Comparison of ENCODE assay signal across 1 cellular context in the genomic region with DNA sequence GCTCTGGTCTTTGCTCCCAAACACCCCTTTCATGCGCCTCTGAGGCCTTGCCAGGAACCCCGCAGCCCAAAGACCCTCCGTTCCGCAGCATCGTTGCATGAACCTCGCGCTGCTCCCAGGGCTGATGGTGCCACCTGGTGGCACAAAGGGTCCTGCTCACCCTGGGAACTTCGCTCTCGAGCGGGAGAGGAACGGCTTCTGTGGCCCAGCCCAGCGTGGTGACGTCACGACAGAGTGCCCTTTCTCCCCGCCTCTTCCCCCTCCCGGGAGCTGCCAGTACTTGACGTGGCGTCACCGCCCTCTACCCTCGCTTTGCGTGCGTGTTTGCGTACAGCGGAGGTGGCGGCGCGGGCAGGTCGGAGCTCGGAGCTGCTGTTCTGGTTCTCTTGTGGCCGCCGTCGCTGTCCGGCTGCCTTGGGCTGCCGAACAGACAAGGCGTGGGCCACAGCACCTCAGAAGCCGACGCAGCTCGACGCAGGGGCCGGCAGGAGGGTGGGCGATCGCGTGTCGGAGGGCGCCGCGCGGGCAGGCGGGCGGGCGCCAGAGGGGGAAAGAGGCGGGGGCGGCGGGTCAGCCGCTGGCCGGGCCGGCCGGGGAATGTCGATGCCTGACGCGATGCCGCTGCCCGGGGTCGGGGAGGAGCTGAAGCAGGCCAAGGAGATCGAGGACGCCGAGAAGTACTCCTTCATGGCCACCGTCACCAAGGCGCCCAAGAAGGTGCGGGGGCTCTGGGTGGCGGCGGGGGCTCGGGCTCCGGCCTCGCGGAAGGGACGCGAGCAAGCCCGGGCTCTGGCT.
TF ChIP-seq lines count a peak whose summit lies in the region.

A gene (plus strand): TSS at position 310 of the 795 bp plus-strand sequence. CDS start 288 bp downstream, at position 598.

TF ChIP-seq in HepG2, 621 proteins besides CTCF, POLR2A, EP300 and RAD21 (continued from another document and continues in another):
- TF ChIP-seq, protein P1, sequence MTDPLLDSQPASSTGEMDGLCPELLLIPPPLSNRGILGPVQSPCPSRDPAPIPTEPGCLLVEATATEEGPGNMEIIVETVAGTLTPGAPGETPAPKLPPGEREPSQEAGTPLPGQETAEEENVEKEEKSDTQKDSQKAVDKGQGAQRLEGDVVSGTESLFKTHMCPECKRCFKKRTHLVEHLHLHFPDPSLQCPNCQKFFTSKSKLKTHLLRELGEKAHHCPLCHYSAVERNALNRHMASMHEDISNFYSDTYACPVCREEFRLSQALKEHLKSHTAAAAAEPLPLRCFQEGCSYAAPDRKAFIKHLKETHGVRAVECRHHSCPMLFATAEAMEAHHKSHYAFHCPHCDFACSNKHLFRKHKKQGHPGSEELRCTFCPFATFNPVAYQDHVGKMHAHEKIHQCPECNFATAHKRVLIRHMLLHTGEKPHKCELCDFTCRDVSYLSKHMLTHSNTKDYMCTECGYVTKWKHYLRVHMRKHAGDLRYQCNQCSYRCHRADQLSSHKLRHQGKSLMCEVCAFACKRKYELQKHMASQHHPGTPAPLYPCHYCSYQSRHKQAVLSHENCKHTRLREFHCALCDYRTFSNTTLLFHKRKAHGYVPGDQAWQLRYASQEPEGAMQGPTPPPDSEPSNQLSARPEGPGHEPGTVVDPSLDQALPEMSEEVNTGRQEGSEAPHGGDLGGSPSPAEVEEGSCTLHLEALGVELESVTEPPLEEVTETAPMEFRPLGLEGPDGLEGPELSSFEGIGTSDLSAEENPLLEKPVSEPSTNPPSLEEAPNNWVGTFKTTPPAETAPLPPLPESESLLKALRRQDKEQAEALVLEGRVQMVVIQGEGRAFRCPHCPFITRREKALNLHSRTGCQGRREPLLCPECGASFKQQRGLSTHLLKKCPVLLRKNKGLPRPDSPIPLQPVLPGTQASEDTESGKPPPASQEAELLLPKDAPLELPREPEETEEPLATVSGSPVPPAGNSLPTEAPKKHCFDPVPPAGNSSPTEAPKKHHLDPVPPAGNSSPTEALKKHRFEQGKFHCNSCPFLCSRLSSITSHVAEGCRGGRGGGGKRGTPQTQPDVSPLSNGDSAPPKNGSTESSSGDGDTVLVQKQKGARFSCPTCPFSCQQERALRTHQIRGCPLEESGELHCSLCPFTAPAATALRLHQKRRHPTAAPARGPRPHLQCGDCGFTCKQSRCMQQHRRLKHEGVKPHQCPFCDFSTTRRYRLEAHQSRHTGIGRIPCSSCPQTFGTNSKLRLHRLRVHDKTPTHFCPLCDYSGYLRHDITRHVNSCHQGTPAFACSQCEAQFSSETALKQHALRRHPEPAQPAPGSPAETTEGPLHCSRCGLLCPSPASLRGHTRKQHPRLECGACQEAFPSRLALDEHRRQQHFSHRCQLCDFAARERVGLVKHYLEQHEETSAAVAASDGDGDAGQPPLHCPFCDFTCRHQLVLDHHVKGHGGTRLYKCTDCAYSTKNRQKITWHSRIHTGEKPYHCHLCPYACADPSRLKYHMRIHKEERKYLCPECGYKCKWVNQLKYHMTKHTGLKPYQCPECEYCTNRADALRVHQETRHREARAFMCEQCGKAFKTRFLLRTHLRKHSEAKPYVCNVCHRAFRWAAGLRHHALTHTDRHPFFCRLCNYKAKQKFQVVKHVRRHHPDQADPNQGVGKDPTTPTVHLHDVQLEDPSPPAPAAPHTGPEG (CRISPR knock-in tag; IDR thresholded peaks at IDR 0.05): peak; percentile 98
- TF ChIP-seq, protein P2, sequence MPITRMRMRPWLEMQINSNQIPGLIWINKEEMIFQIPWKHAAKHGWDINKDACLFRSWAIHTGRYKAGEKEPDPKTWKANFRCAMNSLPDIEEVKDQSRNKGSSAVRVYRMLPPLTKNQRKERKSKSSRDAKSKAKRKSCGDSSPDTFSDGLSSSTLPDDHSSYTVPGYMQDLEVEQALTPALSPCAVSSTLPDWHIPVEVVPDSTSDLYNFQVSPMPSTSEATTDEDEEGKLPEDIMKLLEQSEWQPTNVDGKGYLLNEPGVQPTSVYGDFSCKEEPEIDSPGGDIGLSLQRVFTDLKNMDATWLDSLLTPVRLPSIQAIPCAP (CRISPR knock-in tag; IDR thresholded peaks at IDR 0.05; ENCODE audit: low read depth): 0 out of 2 replicates have a peak, but pooled peaks have one; percentile 76
- TF ChIP-seq, protein P3, sequence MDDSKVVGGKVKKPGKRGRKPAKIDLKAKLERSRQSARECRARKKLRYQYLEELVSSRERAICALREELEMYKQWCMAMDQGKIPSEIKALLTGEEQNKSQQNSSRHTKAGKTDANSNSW (CRISPR knock-in tag; IDR thresholded peaks at IDR 0.05; ENCODE audit: borderline replicate concordance): peak; percentile 88; the same call in 1 of the 2 replicates
- TF ChIP-seq MYC (CRISPR knock-in tag; IDR thresholded peaks at IDR 0.05; ENCODE audit: borderline replicate concordance): peak; percentile 89
- TF ChIP-seq ZMYM2 (CRISPR knock-in tag; IDR thresholded peaks at IDR 0.05): no peak
- TF ChIP-seq, protein P4, sequence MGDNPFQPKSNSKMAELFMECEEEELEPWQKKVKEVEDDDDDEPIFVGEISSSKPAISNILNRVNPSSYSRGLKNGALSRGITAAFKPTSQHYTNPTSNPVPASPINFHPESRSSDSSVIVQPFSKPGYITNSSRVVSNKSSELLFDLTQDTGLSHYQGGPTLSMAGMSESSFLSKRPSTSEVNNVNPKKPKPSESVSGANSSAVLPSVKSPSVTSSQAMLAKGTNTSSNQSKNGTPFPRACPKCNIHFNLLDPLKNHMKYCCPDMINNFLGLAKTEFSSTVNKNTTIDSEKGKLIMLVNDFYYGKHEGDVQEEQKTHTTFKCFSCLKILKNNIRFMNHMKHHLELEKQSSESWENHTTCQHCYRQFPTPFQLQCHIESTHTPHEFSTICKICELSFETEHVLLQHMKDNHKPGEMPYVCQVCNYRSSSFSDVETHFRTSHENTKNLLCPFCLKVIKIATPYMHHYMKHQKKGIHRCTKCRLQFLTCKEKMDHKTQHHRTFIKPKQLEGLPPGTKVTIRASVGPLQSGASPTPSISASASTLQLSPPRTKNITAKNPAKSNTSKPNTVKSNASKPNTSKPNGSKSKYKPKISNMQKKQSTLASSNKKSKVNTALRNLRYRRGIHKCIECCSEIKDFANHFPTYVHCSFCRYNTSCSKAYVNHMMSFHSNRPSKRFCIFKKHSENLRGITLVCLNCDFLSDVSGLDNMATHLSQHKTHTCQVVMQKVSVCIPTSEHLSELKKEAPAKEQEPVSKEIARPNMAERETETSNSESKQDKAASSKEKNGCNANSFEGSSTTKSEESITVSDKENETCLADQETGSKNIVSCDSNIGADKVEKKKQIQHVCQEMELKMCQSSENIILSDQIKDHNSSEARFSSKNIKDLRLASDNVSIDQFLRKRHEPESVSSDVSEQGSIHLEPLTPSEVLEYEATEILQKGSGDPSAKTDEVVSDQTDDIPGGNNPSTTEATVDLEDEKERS (CRISPR knock-in tag; IDR thresholded peaks at IDR 0.05): peak; percentile 54; the same call in 1 of the 2 replicates
- TF ChIP-seq FOXJ3 (CRISPR knock-in tag; IDR thresholded peaks at IDR 0.05; ENCODE audit: borderline replicate concordance): 0 out of 2 replicates have a peak, but pooled peaks have one; percentile 28
- no peak; the same call in 1 of the 2 replicates for TF ChIP-seq ZSCAN20 (CRISPR knock-in tag; IDR thresholded peaks at IDR 0.05; ENCODE audit: borderline replicate concordance)
- TF ChIP-seq, protein P5, sequence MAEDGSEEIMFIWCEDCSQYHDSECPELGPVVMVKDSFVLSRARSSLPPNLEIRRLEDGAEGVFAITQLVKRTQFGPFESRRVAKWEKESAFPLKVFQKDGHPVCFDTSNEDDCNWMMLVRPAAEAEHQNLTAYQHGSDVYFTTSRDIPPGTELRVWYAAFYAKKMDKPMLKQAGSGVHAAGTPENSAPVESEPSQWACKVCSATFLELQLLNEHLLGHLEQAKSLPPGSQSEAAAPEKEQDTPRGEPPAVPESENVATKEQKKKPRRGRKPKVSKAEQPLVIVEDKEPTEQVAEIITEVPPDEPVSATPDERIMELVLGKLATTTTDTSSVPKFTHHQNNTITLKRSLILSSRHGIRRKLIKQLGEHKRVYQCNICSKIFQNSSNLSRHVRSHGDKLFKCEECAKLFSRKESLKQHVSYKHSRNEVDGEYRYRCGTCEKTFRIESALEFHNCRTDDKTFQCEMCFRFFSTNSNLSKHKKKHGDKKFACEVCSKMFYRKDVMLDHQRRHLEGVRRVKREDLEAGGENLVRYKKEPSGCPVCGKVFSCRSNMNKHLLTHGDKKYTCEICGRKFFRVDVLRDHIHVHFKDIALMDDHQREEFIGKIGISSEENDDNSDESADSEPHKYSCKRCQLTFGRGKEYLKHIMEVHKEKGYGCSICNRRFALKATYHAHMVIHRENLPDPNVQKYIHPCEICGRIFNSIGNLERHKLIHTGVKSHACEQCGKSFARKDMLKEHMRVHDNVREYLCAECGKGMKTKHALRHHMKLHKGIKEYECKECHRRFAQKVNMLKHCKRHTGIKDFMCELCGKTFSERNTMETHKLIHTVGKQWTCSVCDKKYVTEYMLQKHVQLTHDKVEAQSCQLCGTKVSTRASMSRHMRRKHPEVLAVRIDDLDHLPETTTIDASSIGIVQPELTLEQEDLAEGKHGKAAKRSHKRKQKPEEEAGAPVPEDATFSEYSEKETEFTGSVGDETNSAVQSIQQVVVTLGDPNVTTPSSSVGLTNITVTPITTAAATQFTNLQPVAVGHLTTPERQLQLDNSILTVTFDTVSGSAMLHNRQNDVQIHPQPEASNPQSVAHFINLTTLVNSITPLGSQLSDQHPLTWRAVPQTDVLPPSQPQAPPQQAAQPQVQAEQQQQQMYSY (CRISPR knock-in tag; IDR thresholded peaks at IDR 0.05): 0 out of 2 replicates have a peak, but pooled peaks have one; percentile 25
- TF ChIP-seq ZNF451 (CRISPR knock-in tag; IDR thresholded peaks at IDR 0.05): no peak
- TF ChIP-seq TCF7L2 (IDR thresholded peaks at IDR 0.05; ENCODE audit: low read depth, low read length): no peak
- TF ChIP-seq, protein P6, sequence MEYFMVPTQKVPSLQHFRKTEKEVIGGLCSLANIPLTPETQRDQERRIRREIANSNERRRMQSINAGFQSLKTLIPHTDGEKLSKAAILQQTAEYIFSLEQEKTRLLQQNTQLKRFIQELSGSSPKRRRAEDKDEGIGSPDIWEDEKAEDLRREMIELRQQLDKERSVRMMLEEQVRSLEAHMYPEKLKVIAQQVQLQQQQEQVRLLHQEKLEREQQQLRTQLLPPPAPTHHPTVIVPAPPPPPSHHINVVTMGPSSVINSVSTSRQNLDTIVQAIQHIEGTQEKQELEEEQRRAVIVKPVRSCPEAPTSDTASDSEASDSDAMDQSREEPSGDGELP (IDR thresholded peaks at IDR 0.05; ENCODE audit: borderline replicate concordance, low read depth): no peak; the same call in 1 of the 2 replicates
- TF ChIP-seq PAX8 (CRISPR knock-in tag; IDR thresholded peaks at IDR 0.05; ENCODE audit: borderline replicate concordance): peak; percentile 95; the same call in 1 of the 2 replicates
- TF ChIP-seq NPAS2 (CRISPR knock-in tag; IDR thresholded peaks at IDR 0.05; ENCODE audit: borderline replicate concordance): no peak
- TF ChIP-seq, protein P7, sequence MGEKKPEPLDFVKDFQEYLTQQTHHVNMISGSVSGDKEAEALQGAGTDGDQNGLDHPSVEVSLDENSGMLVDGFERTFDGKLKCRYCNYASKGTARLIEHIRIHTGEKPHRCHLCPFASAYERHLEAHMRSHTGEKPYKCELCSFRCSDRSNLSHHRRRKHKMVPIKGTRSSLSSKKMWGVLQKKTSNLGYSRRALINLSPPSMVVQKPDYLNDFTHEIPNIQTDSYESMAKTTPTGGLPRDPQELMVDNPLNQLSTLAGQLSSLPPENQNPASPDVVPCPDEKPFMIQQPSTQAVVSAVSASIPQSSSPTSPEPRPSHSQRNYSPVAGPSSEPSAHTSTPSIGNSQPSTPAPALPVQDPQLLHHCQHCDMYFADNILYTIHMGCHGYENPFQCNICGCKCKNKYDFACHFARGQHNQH (CRISPR knock-in tag; IDR thresholded peaks at IDR 0.05): peak; percentile 78; the same call in 1 of the 2 replicates
- peak; percentile 58; the same call in 1 of the 2 replicates for TF ChIP-seq ZNF772 (CRISPR knock-in tag; IDR thresholded peaks at IDR 0.05)
- TF ChIP-seq, protein P8, sequence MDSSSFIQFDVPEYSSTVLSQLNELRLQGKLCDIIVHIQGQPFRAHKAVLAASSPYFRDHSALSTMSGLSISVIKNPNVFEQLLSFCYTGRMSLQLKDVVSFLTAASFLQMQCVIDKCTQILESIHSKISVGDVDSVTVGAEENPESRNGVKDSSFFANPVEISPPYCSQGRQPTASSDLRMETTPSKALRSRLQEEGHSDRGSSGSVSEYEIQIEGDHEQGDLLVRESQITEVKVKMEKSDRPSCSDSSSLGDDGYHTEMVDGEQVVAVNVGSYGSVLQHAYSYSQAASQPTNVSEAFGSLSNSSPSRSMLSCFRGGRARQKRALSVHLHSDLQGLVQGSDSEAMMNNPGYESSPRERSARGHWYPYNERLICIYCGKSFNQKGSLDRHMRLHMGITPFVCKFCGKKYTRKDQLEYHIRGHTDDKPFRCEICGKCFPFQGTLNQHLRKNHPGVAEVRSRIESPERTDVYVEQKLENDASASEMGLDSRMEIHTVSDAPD (CRISPR knock-in tag; IDR thresholded peaks at IDR 0.05): peak; percentile 71; the same call in 1 of the 2 replicates
- TF ChIP-seq, protein P9, sequence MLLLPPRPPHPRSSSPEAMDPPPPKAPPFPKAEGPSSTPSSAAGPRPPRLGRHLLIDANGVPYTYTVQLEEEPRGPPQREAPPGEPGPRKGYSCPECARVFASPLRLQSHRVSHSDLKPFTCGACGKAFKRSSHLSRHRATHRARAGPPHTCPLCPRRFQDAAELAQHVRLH (CRISPR knock-in tag; IDR thresholded peaks at IDR 0.05; ENCODE audit: borderline replicate concordance, low read depth): peak; percentile 91
- no peak for TF ChIP-seq PCBP2 (optimal IDR thresholded peaks at IDR 0.05; ENCODE audit: low read depth, low read length, poor library complexity, severe bottlenecking)
- TF ChIP-seq, protein P10, sequence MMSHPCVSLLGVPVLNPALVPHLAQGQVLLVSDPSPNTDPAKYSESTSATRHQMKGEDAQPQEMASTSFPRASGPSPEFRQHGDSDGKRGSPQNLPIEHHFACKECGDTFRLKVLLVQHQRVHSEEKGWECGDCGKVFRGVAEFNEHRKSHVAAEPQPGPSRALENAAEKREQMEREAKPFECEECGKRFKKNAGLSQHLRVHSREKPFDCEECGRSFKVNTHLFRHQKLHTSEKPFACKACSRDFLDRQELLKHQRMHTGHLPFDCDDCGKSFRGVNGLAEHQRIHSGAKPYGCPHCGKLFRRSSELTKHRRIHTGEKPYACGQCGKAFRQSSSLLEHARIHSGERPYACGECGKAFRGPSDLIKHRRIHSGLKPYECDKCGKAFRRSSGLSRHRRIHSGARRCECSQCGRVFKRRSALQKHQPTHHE (CRISPR knock-in tag; IDR thresholded peaks at IDR 0.05; ENCODE audit: borderline replicate concordance): peak; percentile 52; the same call in 1 of the 2 replicates
- TF ChIP-seq TBX2 (CRISPR knock-in tag; IDR thresholded peaks at IDR 0.05; ENCODE audit: borderline replicate concordance): peak; percentile 86
- TF ChIP-seq KLF9 (CRISPR knock-in tag; IDR thresholded peaks at IDR 0.05; ENCODE audit: low read depth): 0 out of 2 replicates have a peak, but pooled peaks have one; percentile 55
- peak; percentile 56; the same call in 1 of the 2 replicates for TF ChIP-seq SIX4 (CRISPR knock-in tag; IDR thresholded peaks at IDR 0.05)
- TF ChIP-seq ZNF33B (CRISPR knock-in tag; IDR thresholded peaks at IDR 0.05): peak; percentile 86
- no peak for TF ChIP-seq NFATC3 (CRISPR knock-in tag; IDR thresholded peaks at IDR 0.05)
- TF ChIP-seq EHMT2 (IDR thresholded peaks at IDR 0.05; ENCODE audit: borderline replicate concordance, low read depth, low read length): no peak
- TF ChIP-seq ZSCAN30 (CRISPR knock-in tag; IDR thresholded peaks at IDR 0.05): no peak
- peak; percentile 81 for TF ChIP-seq RXRB (CRISPR knock-in tag; IDR thresholded peaks at IDR 0.05; ENCODE audit: borderline replicate concordance)
- TF ChIP-seq ZNF572 (CRISPR knock-in tag; IDR thresholded peaks at IDR 0.05): peak; percentile 77; the same call in 1 of the 2 replicates
- peak; percentile 49; the same call in 1 of the 2 replicates for TF ChIP-seq KLF12 (CRISPR knock-in tag; IDR thresholded peaks at IDR 0.05; ENCODE audit: borderline replicate concordance)
- TF ChIP-seq ZBTB20 (CRISPR knock-in tag; IDR thresholded peaks at IDR 0.05; ENCODE audit: borderline replicate concordance, low read depth): peak; percentile 45; the same call in 1 of the 2 replicates
- peak; percentile 62; the same call in 1 of the 2 replicates for TF ChIP-seq HCFC1 (IDR thresholded peaks at IDR 0.05; ENCODE audit: low read depth, low read length)
- peak; percentile 71 for TF ChIP-seq ZNF556 (CRISPR knock-in tag; IDR thresholded peaks at IDR 0.05; ENCODE audit: borderline replicate concordance)
